ENCODE assay signal across 30 cellular contexts in the genomic region with DNA sequence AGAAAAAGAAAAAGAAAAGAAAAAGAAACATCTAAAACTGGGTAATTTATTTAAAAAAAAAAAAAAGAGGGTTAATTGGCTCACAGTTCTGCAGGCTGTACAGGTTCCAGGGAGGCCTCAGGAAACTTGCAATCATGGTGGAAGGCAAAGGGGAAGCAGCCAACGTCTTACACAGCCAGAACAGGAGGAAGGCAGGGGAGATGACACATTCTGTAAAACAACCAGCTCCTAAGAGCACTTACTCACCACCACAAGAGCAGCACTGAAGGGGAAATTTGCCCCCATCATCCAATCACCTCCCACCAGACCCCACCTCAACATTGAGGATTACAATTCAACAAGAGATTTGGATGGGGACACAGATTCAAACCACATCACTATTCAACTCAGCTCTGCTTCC. TPM values are rescaled to one million over a fixed set of nuclear protein-coding genes. Genes with fewer than 3 reads are reported as not detected.
A peak's percentile ranks its signal among the peaks of the same experiment; 100 is the strongest.
DNase-seq lines count a peak whose midpoint lies in the region; ATAC-seq and TF ChIP-seq lines count a peak whose summit lies in the region.
"Had no signal": no experiment of that assay in that cellular context is flagged by ENCODE, and none has a peak within 500 bp of the region (broad histone marks: within the 10 kb centered on the region; RNA-seq: fewer than 3 reads in every experiment).

No MANE protein-coding gene starts in this region.

- peak overlapping the region; percentile 88 for H2BK5ac ChIP-seq in IMR-90 (ENCODE audit: low read depth, low read length, poor library complexity, severe bottlenecking)

- peak overlapping the region; percentile 90 for H2BK20ac ChIP-seq in IMR-90 (ENCODE audit: low read depth, low read length)

- no peak overlapping the region for H3K56ac ChIP-seq in IMR-90 (ENCODE audit: extremely low read depth, insufficient read depth, low read length)

- no peak overlapping the region for H3K4me2 ChIP-seq in IMR-90 (ENCODE audit: low read depth, low read length)
- H3K4me2 ChIP-seq: A549, hepatocyte, neural progenitor cell, SK-N-SH had no signal

- H3K23ac ChIP-seq in IMR-90 (ENCODE audit: low read depth, low read length), result peak overlapping the region; percentile 61; the same call in 1 of the 2 replicates

- CTCF ChIA-PET in IMR-90 (lab: Yijun Ruan, JAX), result interaction anchor here (1.2 kb wide), 1 partner anchor 562 kb away, joined by 3 read pairs; no protein-coding TSS in a partner anchor

- DNase-seq in Daoy (ENCODE audit: low read depth) (peak; percentile 33), IMR-90 (peak; percentile 82), amniotic epithelial cell (ENCODE audit: low read depth) (peak; percentile 44), fibroblast of mammary gland (ENCODE audit: low read depth) (peak; percentile 63), NOMO-1 (lab: John Stamatoyannopoulos, UW; ENCODE audit: unreplicated experiment in 2 of 2) (no peak)
- DNase-seq: activated gamma-delta T cell treated with Interleukin-2 at 50 U/mL for 16 hours; activated T-cell treated with anti-CD3 and anti-CD28 coated beads, Interleukin-2, amount 50 U/mL, for 1 hour; body of pancreas; CD4-positive, alpha-beta memory T cell; DMS 273 treated with DMSO at 0.1 percent for 48 hours; effector CD8-positive, alpha-beta T cell; GDM1; mesendoderm; NCI-H1436; NCI-H748 treated with DMSO at 0.1 percent for 48 hours; right cardiac atrium; SK-N-SH; stimulated activated CD4-positive, alpha-beta T cell treated with anti-CD3 and anti-CD28 coated beads, Interleukin-12 subunit alpha, Interleukin-12 subunit beta, amount 100 ng/mL, for 4 hours; stimulated activated CD4-positive, alpha-beta T cell treated with anti-CD3 and anti-CD28 coated beads, Interleukin-4, amount 100 ng/mL, for 1 hour; substantia nigra; T-helper 17 cell had no signal

- no peak for TF ChIP-seq RAD21 in IMR-90 (IDR thresholded peaks at IDR 0.05; ENCODE audit: low read length)

- peak overlapping the region; percentile 10; the same call in 1 of the 2 replicates for H4K91ac ChIP-seq in IMR-90 (ENCODE audit: insufficient read depth, low read depth, low read length)

- H3K9ac ChIP-seq in IMR-90 (ENCODE audit: low read depth, low read length), result no peak overlapping the region
- H3K9ac ChIP-seq: neural progenitor cell, SK-N-SH had no signal

- no peaks in the 10 kb centered on the region for H3K27me3 ChIP-seq in IMR-90 (ENCODE audit: control insufficient read depth, insufficient read depth, low read length)
- H3K27me3 ChIP-seq: body of pancreas, hepatocyte, neural progenitor cell had no signal

- H4K8ac ChIP-seq in IMR-90 (ENCODE audit: low read depth in 2 of 2, low read length in 2 of 2), result peak overlapping the region; percentile 17 to 65; a peak in 3 of 4 replicates

- in situ Hi-C loops in IMR-90 (cut with MboI; ENCODE audit: low sequenced_read_pairs), result loop anchor here (25.0 kb wide), 1 partner anchor 1243 kb away; no protein-coding TSS in a partner anchor

- dilution Hi-C loops in IMR-90 (cut with HindIII; ENCODE audit: low sequenced_read_pairs, unreplicated experiment), result no loop called here

- H3K4me3 ChIP-seq in IMR-90 (ENCODE audit: insufficient read depth, low read depth, low read length), result no peak overlapping the region
- H3K4me3 ChIP-seq in fibroblast of mammary gland (ENCODE audit: control insufficient read depth, low read depth, low read length), result no peak overlapping the region
- H3K4me3 ChIP-seq: A549, body of pancreas, hepatocyte, neural progenitor cell had no signal

- WGBS in IMR-90 (ENCODE audit: extremely low coverage in 2 of 2, insufficient read length in 1 of 2), 2 experiments, result no CpG with 5 or more reads among the region's 1 CpG

- ATAC-seq in IMR-90 (ENCODE audit: low read depth), result no peak
- no peak for ATAC-seq in HG02981 (IDR thresholded peaks at IDR 0.05; ENCODE audit: unreplicated experiment)
- ATAC-seq in HG03520 (IDR thresholded peaks at IDR 0.05; ENCODE audit: unreplicated experiment), result no peak
- ATAC-seq in GM21367 (IDR thresholded peaks at IDR 0.05; ENCODE audit: unreplicated experiment), result no peak
- ATAC-seq: A549, body of pancreas, esophagus mucosa, left lobe of liver, right cardiac atrium, T-helper 17 cell had no signal

- peak overlapping the region; percentile 82 for H2AK5ac ChIP-seq in IMR-90 (ENCODE audit: low read depth, low read length)

- H2BK15ac ChIP-seq in IMR-90 (ENCODE audit: low read depth, low read length), result peak overlapping the region; percentile 94

- peak overlapping the region; percentile 46; the same call in 1 of the 2 replicates for H3K4ac ChIP-seq in IMR-90 (ENCODE audit: low read depth, low read length)

- no peak for TF ChIP-seq POLR2A in IMR-90 (IDR thresholded peaks at IDR 0.05; ENCODE audit: low read depth, low read length)

- H2AK9ac ChIP-seq in IMR-90 (replicated peaks; ENCODE audit: low read depth, low read length, poor library complexity), result no peak overlapping the region

- peaks cover 6% of the 10 kb centered on the region; the same call in 1 of the 2 replicates for H3K9me1 ChIP-seq in IMR-90 (ENCODE audit: insufficient read depth, low read length)

- intact Hi-C loops in IMR-90 (cut with micrococcal nuclease), result loop anchor here (5.0 to 10.0 kb wide), 2 partner anchors 43 to 266 kb away; no protein-coding TSS in a partner anchor

- H2BK120ac ChIP-seq in IMR-90 (ENCODE audit: low read depth, low read length), result peak overlapping the region; percentile 86; the same call in 1 of the 2 replicates

- TF ChIP-seq CTCF in IMR-90 (conservative IDR thresholded peaks at IDR 0.05; ENCODE audit: low read depth, low read length) (no peak), fibroblast of mammary gland (conservative IDR thresholded peaks at IDR 0.05; ENCODE audit: control insufficient read depth, insufficient read depth, low read depth, low read length) (no peak)

- no peak overlapping the region for H3K27ac ChIP-seq in IMR-90 (ENCODE audit: insufficient read depth, low read length)
- H3K27ac ChIP-seq: A549, body of pancreas, neural progenitor cell, RWPE1 had no signal

- BruUV-seq in IMR-90 (replicated peaks; lab: Mats Ljungman, UMichigan), result no TSS peak

- H3K14ac ChIP-seq in IMR-90 (replicated peaks; ENCODE audit: low read depth, low read length), result peak overlapping the region; percentile 15; the same call in 1 of the 2 replicates

- H3K79me1 ChIP-seq in IMR-90 (ENCODE audit: low read depth in 1 of 2, low read length in 2 of 2), result no peaks in the 10 kb centered on the region

- peaks cover 2% of the 10 kb centered on the region; the same call in 1 of the 2 replicates for H3K9me3 ChIP-seq in IMR-90 (ENCODE audit: control insufficient read depth, insufficient read depth, low read length)
- H3K9me3 ChIP-seq: A549, body of pancreas, SK-N-SH had no signal

- H4K20me1 ChIP-seq in IMR-90 (ENCODE audit: insufficient read depth, low read length), result no peaks in the 10 kb centered on the region

- peak overlapping the region; percentile 50 for H2AFZ ChIP-seq in IMR-90 (replicated peaks; ENCODE audit: low read length, poor library complexity)
- H2AFZ ChIP-seq: hepatocyte, neural progenitor cell had no signal

- POLR2A ChIA-PET in IMR-90 (lab: Charles Lee; ENCODE audit: unreplicated experiment), result no interaction called here

- H3K36me3 ChIP-seq in IMR-90 (ENCODE audit: control insufficient read depth, insufficient read depth, low read length), result no peaks in the 10 kb centered on the region
- H3K36me3 ChIP-seq: neural progenitor cell had no signal

- peak overlapping the region; percentile 89; the same call in 1 of the 2 replicates for H3K18ac ChIP-seq in IMR-90 (ENCODE audit: low read depth, low read length)

- H4K5ac ChIP-seq in IMR-90 (ENCODE audit: low read depth, low read length), result peak overlapping the region; percentile 51; the same call in 1 of the 2 replicates

- peaks cover 18% of the 10 kb centered on the region for H3K4me1 ChIP-seq in IMR-90 (ENCODE audit: control insufficient read depth, insufficient read depth, low read length)
- H3K4me1 ChIP-seq: body of pancreas, neural progenitor cell had no signal

TF ChIP-seq in IMR-90, 13 proteins besides CTCF, POLR2A, EP300 and RAD21:
- TF ChIP-seq MXI1 (IDR thresholded peaks at IDR 0.05; ENCODE audit: borderline replicate concordance, low read depth, low read length), result no peak
- TF ChIP-seq MAFK (IDR thresholded peaks at IDR 0.05; ENCODE audit: low read depth, low read length), result no peak
- TF ChIP-seq RFX5 (IDR thresholded peaks at IDR 0.05; ENCODE audit: low read depth, low read length), result no peak
- TF ChIP-seq FOS (IDR thresholded peaks at IDR 0.05; ENCODE audit: low read depth, low read length), result no peak
- TF ChIP-seq, protein P1, sequence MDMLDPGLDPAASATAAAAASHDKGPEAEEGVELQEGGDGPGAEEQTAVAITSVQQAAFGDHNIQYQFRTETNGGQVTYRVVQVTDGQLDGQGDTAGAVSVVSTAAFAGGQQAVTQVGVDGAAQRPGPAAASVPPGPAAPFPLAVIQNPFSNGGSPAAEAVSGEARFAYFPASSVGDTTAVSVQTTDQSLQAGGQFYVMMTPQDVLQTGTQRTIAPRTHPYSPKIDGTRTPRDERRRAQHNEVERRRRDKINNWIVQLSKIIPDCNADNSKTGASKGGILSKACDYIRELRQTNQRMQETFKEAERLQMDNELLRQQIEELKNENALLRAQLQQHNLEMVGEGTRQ (IDR thresholded peaks at IDR 0.05; ENCODE audit: low read depth, low read length), result no peak
- TF ChIP-seq RCOR1 (IDR thresholded peaks at IDR 0.05; ENCODE audit: insufficient replicate concordance, low read length), result no peak
- no peak for TF ChIP-seq CHD1 (IDR thresholded peaks at IDR 0.05; ENCODE audit: low read depth, low read length)
- no peak for TF ChIP-seq CEBPB (IDR thresholded peaks at IDR 0.05; ENCODE audit: low read depth, low read length)
- TF ChIP-seq BHLHE40 (IDR thresholded peaks at IDR 0.05; ENCODE audit: low read depth, low read length), result no peak
- no peak for TF ChIP-seq NFE2L2 (IDR thresholded peaks at IDR 0.05; ENCODE audit: low read depth, low read length)

RNA-seq across cellular contexts. Expression of a gene that starts 36.8 kb away (rescaled TPM):
- total RNA-seq in Daoy (2014; rRNA removed; shearing (Covaris generic)), result 17.7 and 18.3 TPM in 2 replicates
- 67.6 and 71.7 TPM in 2 replicates for total RNA-seq in IMR-90 (2012; rRNA removed)
- polyA plus RNA-seq in IMR-90 (2012; rRNA removed), result 13.5 and 17.4 TPM in 2 replicates
- polyA plus RNA-seq in IMR-90 (2012; cell fraction: cytosol; rRNA removed), result 12.7 TPM in 2 replicates
- polyA plus RNA-seq in IMR-90 (2012; cell fraction: nucleus; rRNA removed; ENCODE audit: low replicate concordance), result 5.8 and 14.3 TPM in 2 replicates

Comparison
In these comparisons a context has a peak if more than half of its experiments do, and no peak if none do; other contexts are left out.
1. DNase-seq: peak in Daoy (single experiment), IMR-90 (single experiment), amniotic epithelial cell (single experiment) and fibroblast of mammary gland (single experiment); none in NOMO-1 (0 of 2).